1 cellular context compared by ENCODE assay signal in genomic region chr15:57747206-57747605, GRCh38.
TF ChIP-seq lines count a peak whose summit lies in the region.

No MANE protein-coding gene starts in this region.

TF ChIP-seq in IMR-90, 13 proteins besides CTCF, POLR2A, EP300 and RAD21 (continued from another document):
- TF ChIP-seq MAFK (IDR thresholded peaks at IDR 0.05; ENCODE audit: low read depth, low read length) = no peak
